ENCODE assay signal across 22 cellular contexts in the genomic region with DNA sequence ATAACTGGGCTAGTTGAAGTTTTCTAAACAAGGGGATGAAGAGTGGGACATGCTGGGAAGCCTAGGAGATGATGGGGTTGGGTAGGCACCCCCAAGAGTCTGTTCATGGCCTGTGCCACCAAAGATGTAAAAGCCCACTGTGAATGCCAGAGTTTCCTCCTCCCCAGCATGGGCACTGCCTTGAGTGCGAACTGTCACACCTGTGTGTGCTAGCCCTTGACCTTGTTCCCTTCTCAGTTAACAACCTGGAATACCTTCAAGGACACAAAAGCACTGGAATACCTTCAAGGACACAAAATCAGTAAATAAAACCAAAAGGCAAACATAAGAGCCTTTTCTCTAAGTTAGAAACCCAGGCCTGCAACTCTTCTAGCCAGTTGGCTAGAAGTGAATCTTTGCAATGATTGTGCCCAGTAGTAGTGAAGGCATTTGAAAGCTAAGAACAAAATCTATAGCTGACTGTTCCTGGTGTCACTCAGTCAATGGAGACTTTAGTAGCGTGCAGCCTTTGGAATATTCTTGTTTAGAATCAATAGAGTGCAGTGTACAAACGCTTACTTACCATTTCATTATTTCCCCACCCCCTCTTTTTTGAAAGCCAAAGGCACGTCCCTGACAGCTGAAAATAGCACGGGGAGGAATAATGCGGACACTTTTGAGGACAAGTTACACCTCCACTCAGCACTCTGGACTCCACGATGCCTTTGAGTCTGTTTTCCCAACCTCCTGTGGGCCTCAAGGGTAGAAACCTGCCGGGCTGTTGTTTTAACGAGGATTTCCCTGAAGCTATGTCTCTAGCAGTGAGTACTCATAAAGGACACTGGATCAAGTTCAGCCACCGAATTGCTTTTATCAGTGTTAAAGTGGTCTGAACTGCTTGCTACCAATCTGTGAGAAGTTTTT. TPM values are rescaled to one million over a fixed set of nuclear protein-coding genes. Genes with fewer than 3 reads are reported as not detected.
A peak's percentile ranks its signal among the peaks of the same experiment; 100 is the strongest.
DNase-seq lines count a peak whose midpoint lies in the region; ATAC-seq and TF ChIP-seq lines count a peak whose summit lies in the region.
"Had no signal": no experiment of that assay in that cellular context is flagged by ENCODE, and none has a peak within 500 bp of the region (broad histone marks: within the 10 kb centered on the region; RNA-seq: fewer than 3 reads in every experiment).

No MANE protein-coding gene starts in this region.

- no peak overlapping the region for H3K4me3 ChIP-seq in transverse colon
- H3K4me3 ChIP-seq: hepatocyte had no signal

- peak overlapping the region; percentile 55 for H3K27ac Mint-ChIP-seq in activated naive CD4-positive, alpha-beta T cell treated with anti-CD3 and anti-CD28 coated beads, Interleukin-2, amount 50 U/mL, for 24 hours
- H3K27ac Mint-ChIP-seq in WTC11: no peak overlapping the region
- H3K27ac Mint-ChIP-seq in stimulated activated effector memory CD8-positive, alpha-beta T cell treated with anti-CD3 and anti-CD28 coated beads, Interleukin-12 subunit alpha, Interleukin-12 subunit beta, amount 100 ng/mL, for 72 hours: peak overlapping the region; percentile 56

- H3K36me3 Mint-ChIP-seq in activated naive CD4-positive, alpha-beta T cell treated with anti-CD3 and anti-CD28 coated beads, Interleukin-2, amount 50 U/mL, for 24 hours: peaks cover 18% of the 10 kb centered on the region
- peaks cover 30% of the 10 kb centered on the region for H3K36me3 Mint-ChIP-seq in WTC11
- H3K36me3 Mint-ChIP-seq in stimulated activated effector memory CD8-positive, alpha-beta T cell treated with anti-CD3 and anti-CD28 coated beads, Interleukin-12 subunit alpha, Interleukin-12 subunit beta, amount 100 ng/mL, for 72 hours: no peaks in the 10 kb centered on the region

- no peak for TF ChIP-seq POLR2A in transverse colon (IDR thresholded peaks at IDR 0.05)

- WGBS in transverse colon (ENCODE audit: low coverage in 1 of 2), 2 donors: 87% methylated on average over 10 of the region's 10 CpGs

- CTCF ChIA-PET in WTC11 (lab: Charles Lee): interaction anchor here (1.0 kb wide), 2 partner anchors 37 to 104 kb away, joined by 3 read pairs; no protein-coding TSS in a partner anchor

- H3K4me1 ChIP-seq in transverse colon: no peaks in the 10 kb centered on the region
- H3K4me1 ChIP-seq: Caco-2 had no signal

- peak; percentile 43; the same call in 1 of the 2 replicates for ATAC-seq in WTC11
- no peak for ATAC-seq in stimulated activated effector memory CD8-positive, alpha-beta T cell treated with anti-CD3 and anti-CD28 coated beads, Interleukin-12 subunit alpha, Interleukin-12 subunit beta, amount 100 ng/mL, for 72 hours
- no peak for ATAC-seq in GM21717 (IDR thresholded peaks at IDR 0.05; ENCODE audit: unreplicated experiment)
- ATAC-seq: sciatic nerve had no signal

- TF ChIP-seq CTCF in WTC11 (IDR thresholded peaks at IDR 0.05) (no peak), transverse colon (IDR thresholded peaks at IDR 0.05) (no peak)

- no peaks in the 10 kb centered on the region for H3K27me3 ChIP-seq in transverse colon
- H3K27me3 ChIP-seq: hepatocyte had no signal

- DNase-seq in activated naive CD4-positive, alpha-beta T cell treated with anti-CD3 and anti-CD28 coated beads, Interleukin-2, amount 50 U/mL, for 16 hours: no peak
- DNase-seq in WTC11 (ENCODE audit: low spot score) (no peak), islet precursor cell (peak; percentile 70), OCI-M2 (lab: John Stamatoyannopoulos, UW; ENCODE audit: unreplicated experiment) (no peak), transverse colon (no peak)
- no peak for DNase-seq in stimulated activated effector memory CD8-positive, alpha-beta T cell treated with anti-CD3 and anti-CD28 coated beads, Interleukin-12 subunit alpha, Interleukin-12 subunit beta, amount 100 ng/mL, for 72 hours (ENCODE audit: low spot score in 2 of 2)
- DNase-seq: activated CD4-positive, alpha-beta T cell treated with anti-CD3 and anti-CD28 coated beads, Interleukin-2, amount 50 U/mL, for 4 hours; amygdala; Caco-2; cerebellar nuclear complex; effector CD8-positive, alpha-beta T cell; HCEC 1CT; KBM-7; kidney glomerular epithelial cell; NCI-H1694 treated with DMSO at 0.1 percent for 48 hours; NK-92 treated with Interleukin-12 subunit alpha and Interleukin-12 subunit beta, amount 100 ng/mL, for 24 hours; occipital lobe; stimulated activated CD4-positive, alpha-beta T cell treated with anti-CD3 and anti-CD28 coated beads, Interleukin-1b, Interleukin-23, amount 100 ng/mL, for 48 hours had no signal

- no peak for TF ChIP-seq EP300 in transverse colon (IDR thresholded peaks at IDR 0.05; ENCODE audit: low read depth)

- H3K9me3 Mint-ChIP-seq in activated naive CD4-positive, alpha-beta T cell treated with anti-CD3 and anti-CD28 coated beads, Interleukin-2, amount 50 U/mL, for 24 hours: no peaks in the 10 kb centered on the region
- no peaks in the 10 kb centered on the region for H3K9me3 Mint-ChIP-seq in WTC11
- no peaks in the 10 kb centered on the region for H3K9me3 Mint-ChIP-seq in stimulated activated effector memory CD8-positive, alpha-beta T cell treated with anti-CD3 and anti-CD28 coated beads, Interleukin-12 subunit alpha, Interleukin-12 subunit beta, amount 100 ng/mL, for 72 hours

- POLR2A ChIA-PET in WTC11 (lab: Charles Lee): no interaction called here

- no peak overlapping the region for H3K27ac ChIP-seq in transverse colon
- H3K27ac ChIP-seq: hepatocyte had no signal

- in situ Hi-C loops in transverse colon (cut with MboI; ENCODE audit: low pct_ligation_motif_present in 1 of 4, low pct_unique_long_range_greater_than_20kb in 1 of 4, low sequenced_read_pairs in 3 of 4): no loop called here

- no peaks in the 10 kb centered on the region for H3K9me3 ChIP-seq in transverse colon
- H3K9me3 ChIP-seq: Caco-2 had no signal

- H3K4me1 Mint-ChIP-seq in activated naive CD4-positive, alpha-beta T cell treated with anti-CD3 and anti-CD28 coated beads, Interleukin-2, amount 50 U/mL, for 24 hours: peaks cover 54% of the 10 kb centered on the region
- peaks cover 23% of the 10 kb centered on the region for H3K4me1 Mint-ChIP-seq in WTC11
- H3K4me1 Mint-ChIP-seq in stimulated activated effector memory CD8-positive, alpha-beta T cell treated with anti-CD3 and anti-CD28 coated beads, Interleukin-12 subunit alpha, Interleukin-12 subunit beta, amount 100 ng/mL, for 72 hours: peaks cover 11% of the 10 kb centered on the region

- no peak overlapping the region for H3K4me3 Mint-ChIP-seq in activated naive CD4-positive, alpha-beta T cell treated with anti-CD3 and anti-CD28 coated beads, Interleukin-2, amount 50 U/mL, for 24 hours
- no peak overlapping the region for H3K4me3 Mint-ChIP-seq in WTC11
- no peak overlapping the region for H3K4me3 Mint-ChIP-seq in stimulated activated effector memory CD8-positive, alpha-beta T cell treated with anti-CD3 and anti-CD28 coated beads, Interleukin-12 subunit alpha, Interleukin-12 subunit beta, amount 100 ng/mL, for 72 hours

- no peaks in the 10 kb centered on the region for H3K27me3 Mint-ChIP-seq in activated naive CD4-positive, alpha-beta T cell treated with anti-CD3 and anti-CD28 coated beads, Interleukin-2, amount 50 U/mL, for 24 hours
- H3K27me3 Mint-ChIP-seq in WTC11 (ENCODE audit: low read depth): no peaks in the 10 kb centered on the region

- peaks cover 0 to 41% (median 16%) of the 10 kb centered on the region in 4 donors for H3K36me3 ChIP-seq in transverse colon

- intact Hi-C loops in transverse colon (cut with DNase I; ENCODE audit: low total_unique reads): loop anchor here (10.0 kb wide), 1 partner anchor 84 kb away; a partner anchor contains a TSS

TF ChIP-seq in WTC11, 78 proteins besides CTCF, POLR2A, EP300 and RAD21 (continues in another document):
- no peak for TF ChIP-seq ZNF317 (CRISPR knock-in tag; IDR thresholded peaks at IDR 0.05; ENCODE audit: borderline replicate concordance, low read depth)
- TF ChIP-seq, protein P1, sequence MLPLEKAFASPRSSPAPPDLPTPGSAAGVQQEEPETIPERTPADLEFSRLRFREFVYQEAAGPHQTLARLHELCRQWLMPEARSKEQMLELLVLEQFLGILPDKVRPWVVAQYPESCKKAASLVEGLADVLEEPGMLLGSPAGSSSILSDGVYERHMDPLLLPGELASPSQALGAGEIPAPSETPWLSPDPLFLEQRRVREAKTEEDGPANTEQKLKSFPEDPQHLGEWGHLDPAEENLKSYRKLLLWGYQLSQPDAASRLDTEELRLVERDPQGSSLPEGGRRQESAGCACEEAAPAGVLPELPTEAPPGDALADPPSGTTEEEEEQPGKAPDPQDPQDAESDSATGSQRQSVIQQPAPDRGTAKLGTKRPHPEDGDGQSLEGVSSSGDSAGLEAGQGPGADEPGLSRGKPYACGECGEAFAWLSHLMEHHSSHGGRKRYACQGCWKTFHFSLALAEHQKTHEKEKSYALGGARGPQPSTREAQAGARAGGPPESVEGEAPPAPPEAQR (CRISPR knock-in tag; IDR thresholded peaks at IDR 0.05): no peak
- TF ChIP-seq, protein P2, sequence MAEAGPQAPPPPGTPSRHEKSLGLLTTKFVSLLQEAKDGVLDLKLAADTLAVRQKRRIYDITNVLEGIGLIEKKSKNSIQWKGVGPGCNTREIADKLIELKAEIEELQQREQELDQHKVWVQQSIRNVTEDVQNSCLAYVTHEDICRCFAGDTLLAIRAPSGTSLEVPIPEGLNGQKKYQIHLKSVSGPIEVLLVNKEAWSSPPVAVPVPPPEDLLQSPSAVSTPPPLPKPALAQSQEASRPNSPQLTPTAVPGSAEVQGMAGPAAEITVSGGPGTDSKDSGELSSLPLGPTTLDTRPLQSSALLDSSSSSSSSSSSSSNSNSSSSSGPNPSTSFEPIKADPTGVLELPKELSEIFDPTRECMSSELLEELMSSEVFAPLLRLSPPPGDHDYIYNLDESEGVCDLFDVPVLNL (CRISPR knock-in tag; IDR thresholded peaks at IDR 0.05; ENCODE audit: borderline replicate concordance, low read depth): no peak
- TF ChIP-seq, protein P3, sequence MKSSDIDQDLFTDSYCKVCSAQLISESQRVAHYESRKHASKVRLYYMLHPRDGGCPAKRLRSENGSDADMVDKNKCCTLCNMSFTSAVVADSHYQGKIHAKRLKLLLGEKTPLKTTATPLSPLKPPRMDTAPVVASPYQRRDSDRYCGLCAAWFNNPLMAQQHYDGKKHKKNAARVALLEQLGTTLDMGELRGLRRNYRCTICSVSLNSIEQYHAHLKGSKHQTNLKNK (CRISPR knock-in tag; IDR thresholded peaks at IDR 0.05): no peak
- TF ChIP-seq, protein P4, sequence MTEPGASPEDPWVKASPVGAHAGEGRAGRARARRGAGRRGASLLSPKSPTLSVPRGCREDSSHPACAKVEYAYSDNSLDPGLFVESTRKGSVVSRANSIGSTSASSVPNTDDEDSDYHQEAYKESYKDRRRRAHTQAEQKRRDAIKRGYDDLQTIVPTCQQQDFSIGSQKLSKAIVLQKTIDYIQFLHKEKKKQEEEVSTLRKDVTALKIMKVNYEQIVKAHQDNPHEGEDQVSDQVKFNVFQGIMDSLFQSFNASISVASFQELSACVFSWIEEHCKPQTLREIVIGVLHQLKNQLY (CRISPR knock-in tag; IDR thresholded peaks at IDR 0.05): no peak

RNA-seq across cellular contexts. Expression of a gene that starts 24.2 kb away (rescaled TPM):
- 89.8 to 105 TPM (median 92.0 TPM) in 3 replicates for total RNA-seq in WTC11 (2021)
- total RNA-seq in transverse colon: 10 to 100 TPM; 18.3 to 66.6 (median 47.8) TPM
